ENCODE assay signal across 10 cellular contexts in the genomic region with DNA sequence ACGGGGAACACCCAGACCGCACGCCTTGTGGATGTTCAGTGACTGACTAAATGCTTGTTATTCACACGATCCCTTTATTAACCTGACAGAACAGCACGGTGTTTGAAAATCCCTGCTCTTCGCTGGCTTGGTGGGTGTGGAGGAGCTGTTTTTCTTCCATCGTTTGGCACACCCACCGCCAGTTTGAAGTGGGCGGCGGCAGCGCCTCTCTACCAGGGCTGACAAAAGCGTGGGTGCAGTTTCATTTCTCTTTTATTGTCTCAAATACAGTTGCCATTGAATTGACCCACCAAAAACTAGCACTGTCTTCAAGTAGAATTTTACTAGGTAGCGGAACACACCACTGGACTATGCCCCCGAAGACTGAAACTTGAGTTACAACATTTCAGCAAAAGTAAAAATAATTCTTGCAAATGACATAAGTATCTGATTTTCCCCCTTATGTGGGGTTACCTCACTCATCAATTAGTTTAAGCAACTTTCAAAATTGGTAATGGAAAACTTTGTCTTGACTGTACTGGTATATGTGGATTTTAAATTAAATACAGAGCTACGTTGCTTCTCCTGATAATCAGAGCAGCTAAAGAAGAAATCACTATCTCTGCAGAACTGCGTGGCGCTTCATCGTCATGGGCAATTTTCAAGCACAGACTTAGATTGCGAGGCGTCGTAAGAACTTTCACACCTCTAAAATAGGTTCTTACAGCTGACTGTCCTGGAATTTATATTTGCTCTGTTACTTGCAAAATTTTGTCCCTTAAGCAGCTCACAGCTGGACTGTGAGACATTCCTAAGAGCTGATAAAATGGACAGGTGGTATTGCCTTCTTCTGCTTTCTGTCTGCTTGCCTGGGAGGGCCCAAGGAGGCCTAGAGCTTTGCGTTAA.
DNase-seq lines count a peak whose midpoint lies in the region; ATAC-seq and TF ChIP-seq lines count a peak whose summit lies in the region.
"Had no signal": no experiment of that assay in that cellular context is flagged by ENCODE, and none has a peak within 500 bp of the region (broad histone marks: within the 10 kb centered on the region; RNA-seq: fewer than 3 reads in every experiment).

No MANE protein-coding gene starts in this region.

- H3K27ac Mint-ChIP-seq in effector memory CD8-positive, alpha-beta T cell: peak overlapping the region in 1 of 2 donors; percentile 38
- peak overlapping the region; percentile 87 for H3K27ac Mint-ChIP-seq in stimulated activated naive CD8-positive, alpha-beta T cell treated with anti-CD3 and anti-CD28 coated beads, Interleukin-15, amount 100 ng/mL, for 72 hours

- WGBS in gastroesophageal sphincter (ENCODE audit: low coverage in 1 of 2), 2 donors: 85 to 94% methylated on average over 11 to 18 of the region's 22 CpGs

- peak; percentile 63 for DNase-seq in activated naive CD4-positive, alpha-beta T cell treated with Interleukin-2 at 50 U/mL for 16 hours
- DNase-seq in activated naive CD4-positive, alpha-beta T cell (lab: John Stamatoyannopoulos, UW): no peak
- peak; percentile 67 for DNase-seq in activated CD4-positive, alpha-beta T cell treated with anti-CD3 and anti-CD28 coated beads for 48 hours
- DNase-seq in effector memory CD8-positive, alpha-beta T cell: no peak
- DNase-seq in stimulated activated naive CD8-positive, alpha-beta T cell treated with anti-CD3 and anti-CD28 coated beads, Interleukin-15, amount 100 ng/mL, for 72 hours: peak; percentile 39 to 68
- no peak for DNase-seq in COLO829 (ENCODE audit: low spot score)
- no peak for DNase-seq in NCI-H446 (lab: John Stamatoyannopoulos, UW)
- DNase-seq: NCI-H1092 had no signal

- H3K4me3 Mint-ChIP-seq in effector memory CD8-positive, alpha-beta T cell: peak overlapping the region; percentile 38 to 57
- H3K4me3 Mint-ChIP-seq in stimulated activated naive CD8-positive, alpha-beta T cell treated with anti-CD3 and anti-CD28 coated beads, Interleukin-15, amount 100 ng/mL, for 72 hours: peak overlapping the region; percentile 76 to 80
- H3K4me3 Mint-ChIP-seq: neural crest cell had no signal

- H3K27me3 ChIP-seq in gastroesophageal sphincter: no peaks in the 10 kb centered on the region

- H3K4me1 Mint-ChIP-seq in effector memory CD8-positive, alpha-beta T cell (ENCODE audit: low read depth in 2 of 2): peaks cover 11 to 16% of the 10 kb centered on the region in 2 donors
- H3K4me1 Mint-ChIP-seq in stimulated activated naive CD8-positive, alpha-beta T cell treated with anti-CD3 and anti-CD28 coated beads, Interleukin-15, amount 100 ng/mL, for 72 hours: peaks cover 100% of the 10 kb centered on the region

- no peak for TF ChIP-seq POLR2A in gastroesophageal sphincter (IDR thresholded peaks at IDR 0.05)

- peaks cover 0 to 60% (median 7%) of the 10 kb centered on the region in 3 donors for H3K4me1 ChIP-seq in gastroesophageal sphincter

- no peak for TF ChIP-seq CTCF in gastroesophageal sphincter (IDR thresholded peaks at IDR 0.05)

- H3K36me3 ChIP-seq in gastroesophageal sphincter: peaks cover 0 to 14% of the 10 kb centered on the region in 2 donors

- H3K4me3 ChIP-seq in gastroesophageal sphincter: no peak overlapping the region

- no peak overlapping the region for H3K27ac ChIP-seq in gastroesophageal sphincter

- TF ChIP-seq EP300 in gastroesophageal sphincter (IDR thresholded peaks at IDR 0.05): no peak

- H3K9me3 Mint-ChIP-seq in effector memory CD8-positive, alpha-beta T cell: no peaks in the 10 kb centered on the region
- peaks cover 5 to 13% of the 10 kb centered on the region in 2 donors for H3K9me3 Mint-ChIP-seq in stimulated activated naive CD8-positive, alpha-beta T cell treated with anti-CD3 and anti-CD28 coated beads, Interleukin-15, amount 100 ng/mL, for 72 hours

- H3K36me3 Mint-ChIP-seq in effector memory CD8-positive, alpha-beta T cell (ENCODE audit: insufficient read depth): no peaks in the 10 kb centered on the region

- no peaks in the 10 kb centered on the region for H3K9me3 ChIP-seq in gastroesophageal sphincter

- H3K27me3 Mint-ChIP-seq in effector memory CD8-positive, alpha-beta T cell: peaks cover 26 to 63% of the 10 kb centered on the region in 2 donors
- H3K27me3 Mint-ChIP-seq in stimulated activated naive CD8-positive, alpha-beta T cell treated with anti-CD3 and anti-CD28 coated beads, Interleukin-15, amount 100 ng/mL, for 72 hours: no peaks in the 10 kb centered on the region

- no peak for ATAC-seq in effector memory CD8-positive, alpha-beta T cell (replicated peaks)
- peak; percentile 73 for ATAC-seq in stimulated activated naive CD8-positive, alpha-beta T cell treated with anti-CD3 and anti-CD28 coated beads, Interleukin-15, amount 100 ng/mL, for 72 hours
- ATAC-seq in gastroesophageal sphincter: no peak

Comparison
In these comparisons a context has a peak if more than half of its experiments do, and no peak if none do; other contexts are left out.
1. DNase-seq: peak in activated naive CD4-positive, alpha-beta T cell treated with Interleukin-2 at 50 U/mL for 16 hours (single experiment), activated CD4-positive, alpha-beta T cell treated with anti-CD3 and anti-CD28 coated beads for 48 hours (single experiment) and stimulated activated naive CD8-positive, alpha-beta T cell treated with anti-CD3 and anti-CD28 coated beads, Interleukin-15, amount 100 ng/mL, for 72 hours (2 of 2); none in activated naive CD4-positive, alpha-beta T cell (0 of 4), effector memory CD8-positive, alpha-beta T cell (0 of 3), COLO829 (single experiment) and NCI-H446 (0 of 2).